1 cellular context compared by ENCODE assay signal in genomic region chr7:76294344-76295024, GRCh38.
TF ChIP-seq lines count a peak whose summit lies in the region.

No MANE protein-coding gene starts in this region.

TF ChIP-seq in HepG2, 621 proteins besides CTCF, POLR2A, EP300 and RAD21 (continued from another document and continues in another):
- TF ChIP-seq AHDC1 (CRISPR knock-in tag; IDR thresholded peaks at IDR 0.05; ENCODE audit: borderline replicate concordance): no peak
- no peak for TF ChIP-seq UBTF (CRISPR knock-in tag; IDR thresholded peaks at IDR 0.05)
- TF ChIP-seq ZFX (CRISPR knock-in tag; IDR thresholded peaks at IDR 0.05; ENCODE audit: low read depth): no peak
- no peak for TF ChIP-seq HMGXB3 (CRISPR knock-in tag; IDR thresholded peaks at IDR 0.05; ENCODE audit: borderline replicate concordance)
- peak; percentile 12; the same call in 1 of the 2 replicates for TF ChIP-seq POGZ (CRISPR knock-in tag; IDR thresholded peaks at IDR 0.05)
- TF ChIP-seq TFAP4 (IDR thresholded peaks at IDR 0.05; ENCODE audit: borderline replicate concordance, low read depth): peak; percentile 87; the same call in 1 of the 2 replicates
- no peak for TF ChIP-seq NKX3-1 (CRISPR knock-in tag; IDR thresholded peaks at IDR 0.05)
- peak; percentile 48; the same call in 1 of the 2 replicates for TF ChIP-seq ZFP91 (CRISPR knock-in tag; IDR thresholded peaks at IDR 0.05; ENCODE audit: borderline replicate concordance)
- peak; percentile 30; the same call in 1 of the 2 replicates for TF ChIP-seq SP5 (CRISPR knock-in tag; IDR thresholded peaks at IDR 0.05; ENCODE audit: borderline replicate concordance, low read depth)
- TF ChIP-seq SMARCE1 (IDR thresholded peaks at IDR 0.05; ENCODE audit: borderline replicate concordance): no peak
- TF ChIP-seq ZBTB7B (CRISPR knock-in tag; IDR thresholded peaks at IDR 0.05): no peak
- TF ChIP-seq ZNF768 (CRISPR knock-in tag; IDR thresholded peaks at IDR 0.05): no peak
- no peak for TF ChIP-seq ZNF709 (CRISPR knock-in tag; IDR thresholded peaks at IDR 0.05)
- TF ChIP-seq BCL6 (CRISPR knock-in tag; IDR thresholded peaks at IDR 0.05): no peak
- no peak for TF ChIP-seq KMT2B (CRISPR knock-in tag; IDR thresholded peaks at IDR 0.05)
- TF ChIP-seq TFDP1 (CRISPR knock-in tag; IDR thresholded peaks at IDR 0.05; ENCODE audit: borderline replicate concordance): peak; percentile 29; the same call in 1 of the 2 replicates
- peak; percentile 78 for TF ChIP-seq ZNF143 (CRISPR knock-in tag; IDR thresholded peaks at IDR 0.05)
- TF ChIP-seq ZNF747 (CRISPR knock-in tag; IDR thresholded peaks at IDR 0.05; ENCODE audit: borderline replicate concordance): no peak
- peak; percentile 79; the same call in 1 of the 2 replicates for TF ChIP-seq MEIS2 (CRISPR knock-in tag; IDR thresholded peaks at IDR 0.05)
- TF ChIP-seq TBX3 (IDR thresholded peaks at IDR 0.05; ENCODE audit: borderline replicate concordance): no peak
- TF ChIP-seq TERF1 (CRISPR knock-in tag; IDR thresholded peaks at IDR 0.05): no peak
- no peak for TF ChIP-seq ZFP36L2 (CRISPR knock-in tag; IDR thresholded peaks at IDR 0.05)
- no peak for TF ChIP-seq ZNF275 (CRISPR knock-in tag; IDR thresholded peaks at IDR 0.05; ENCODE audit: borderline replicate concordance)
- no peak for TF ChIP-seq ZSCAN30 (CRISPR knock-in tag; IDR thresholded peaks at IDR 0.05)
- 0 out of 2 replicates have a peak, but pooled peaks have one; percentile 38 for TF ChIP-seq SPEN (CRISPR knock-in tag; IDR thresholded peaks at IDR 0.05; ENCODE audit: low read depth)
- TF ChIP-seq ZSCAN21 (CRISPR knock-in tag; IDR thresholded peaks at IDR 0.05; ENCODE audit: borderline replicate concordance): 0 out of 2 replicates have a peak, but pooled peaks have one; percentile 25
- no peak for TF ChIP-seq BCLAF1 (IDR thresholded peaks at IDR 0.05)
- no peak for TF ChIP-seq CHCHD3 (CRISPR knock-in tag; IDR thresholded peaks at IDR 0.05)
- TF ChIP-seq ELF1 (CRISPR knock-in tag; IDR thresholded peaks at IDR 0.05): no peak
- TF ChIP-seq ZNF629 (CRISPR knock-in tag; conservative IDR thresholded peaks at IDR 0.05): no peak
